1 cellular context compared by ENCODE assay signal in genomic region chrX:120457766-120458180, GRCh38.
A peak's percentile ranks its signal among the peaks of the same experiment; 100 is the strongest.
TF ChIP-seq lines count a peak whose summit lies in the region.

No MANE protein-coding gene starts in this region.

TF ChIP-seq in K562, 482 proteins besides CTCF, POLR2A, EP300 and RAD21 (continued from another document):
- TF ChIP-seq PBX2 (CRISPR knock-in tag; IDR thresholded peaks at IDR 0.05; ENCODE audit: low read depth) (no peak), PBX2 (tag; conservative IDR thresholded peaks at IDR 0.05; ENCODE audit: low read depth) (peak; percentile 38; the same call in 1 of the 2 replicates)
